Comparison of ENCODE assay signal across 14 cellular contexts in the genomic region with DNA sequence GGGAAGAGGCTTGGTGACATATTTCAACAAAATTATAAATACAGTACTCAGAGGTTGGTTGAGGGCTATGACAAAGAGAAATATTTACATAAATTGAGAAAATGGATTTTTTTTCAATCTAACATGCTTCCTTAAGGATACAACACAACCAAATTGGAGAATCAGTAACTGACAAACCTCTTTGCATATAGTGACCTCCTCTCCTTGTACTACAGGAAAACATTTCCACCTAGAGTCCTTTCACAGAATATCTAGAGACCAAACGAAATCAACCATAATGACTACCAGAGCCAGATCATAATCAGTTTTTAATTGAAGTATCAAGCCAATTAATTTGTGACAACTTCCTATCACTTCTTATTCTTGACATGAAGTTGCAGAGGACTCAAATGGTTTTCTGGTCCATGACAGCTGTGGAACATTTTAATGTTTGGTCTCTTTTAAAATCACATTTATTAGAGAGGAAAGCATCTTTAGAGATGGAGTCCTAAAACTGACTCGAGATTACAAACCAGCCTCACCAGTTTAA. TPM values are rescaled to one million over a fixed set of nuclear protein-coding genes. Genes with fewer than 3 reads are reported as not detected.
DNase-seq lines count a peak whose midpoint lies in the region; ATAC-seq and TF ChIP-seq lines count a peak whose summit lies in the region.
"Had no signal": no experiment of that assay in that cellular context is flagged by ENCODE, and none has a peak within 500 bp of the region (broad histone marks: within the 10 kb centered on the region; RNA-seq: fewer than 3 reads in every experiment).

No MANE protein-coding gene starts in this region.

- ATAC-seq in SK-N-SH treated with all-trans-retinoic acid at 6 μM for 48 hours, result no peak

- H3K4me2 ChIP-seq in SK-N-SH (peak overlapping the region; percentile 96; the same call in 1 of the 2 replicates), smooth muscle cell (peak overlapping the region; percentile 97)

- H3K9ac ChIP-seq in SK-N-SH, result peak overlapping the region; percentile 73; the same call in 1 of the 2 replicates
- no peak overlapping the region for H3K9ac ChIP-seq in smooth muscle cell (ENCODE audit: low read depth)

- H3K4me1 Mint-ChIP-seq in brain, result peaks cover 21% of the 10 kb centered on the region

- peak in 1 of 2 experiments; percentile 59; a peak in 1 of 4 replicates for TF ChIP-seq EP300 in SK-N-SH (IDR thresholded peaks at IDR 0.05; ENCODE audit: borderline replicate concordance in 1 of 2, low read depth in 1 of 2, low read length in 1 of 2)

- no peaks in the 10 kb centered on the region for H3K27me3 ChIP-seq in SK-N-SH (ENCODE audit: insufficient read depth)
- H3K27me3 ChIP-seq in smooth muscle cell (ENCODE audit: low read depth), result no peaks in the 10 kb centered on the region

- peaks cover 56% of the 10 kb centered on the region for H3K27me3 Mint-ChIP-seq in brain

- H3K9me3 Mint-ChIP-seq in brain, result peaks cover 0 to 5% (median 0%) of the 10 kb centered on the region in 5 experiments

- H3K79me2 ChIP-seq in SK-N-SH (ENCODE audit: insufficient read depth) (peaks cover 96% of the 10 kb centered on the region), smooth muscle cell (ENCODE audit: low read depth) (peaks cover 88% of the 10 kb centered on the region)

- no peak overlapping the region for H2AFZ ChIP-seq in SK-N-SH (ENCODE audit: low read depth)
- no peak overlapping the region for H2AFZ ChIP-seq in smooth muscle cell (ENCODE audit: low read depth)

- H4K20me1 ChIP-seq in SK-N-SH (ENCODE audit: insufficient read depth) (peaks cover 41% of the 10 kb centered on the region), smooth muscle cell (ENCODE audit: low read depth) (no peaks in the 10 kb centered on the region)

- peak overlapping the region; percentile 9 to 89 (median 55) for H3K4me3 Mint-ChIP-seq in brain

- peaks cover 0 to 6% of the 10 kb centered on the region in 2 experiments for H3K36me3 ChIP-seq in SK-N-SH (replicated peaks in 1 of 2; ENCODE audit: control insufficient read depth in 1 of 2, insufficient read depth in 2 of 2, low read length in 1 of 2)
- no peaks in the 10 kb centered on the region for H3K36me3 ChIP-seq in smooth muscle cell (ENCODE audit: low read depth)

- CTCF ChIA-PET in SK-N-SH (lab: Yijun Ruan, JAX), result no interaction called here

- DNase-seq in SK-N-SH (peak; percentile 32), NCI-H69 (lab: John Stamatoyannopoulos, UW) (peak; percentile 79), smooth muscle cell (lab: John Stamatoyannopoulos, UW; ENCODE audit: unreplicated experiment) (no peak), inferior parietal cortex (ENCODE audit: extremely low spot score) (no peak), SHP77 (lab: John Stamatoyannopoulos, UW) (no peak), mesenteric fat pad (ENCODE audit: low spot score) (no peak)
- DNase-seq: 8988T; H7; MM.1S; NCI-H1417 treated with DMSO at 0.1 percent for 48 hours; NK-92 treated with Interleukin-12 subunit alpha and Interleukin-12 subunit beta, amount 100 ng/mL, for 24 hours had no signal

- TF ChIP-seq CTCF in SK-N-SH (IDR thresholded peaks at IDR 0.05) (peak; percentile 34), brain (conservative IDR thresholded peaks at IDR 0.05) (no peak), smooth muscle cell (IDR thresholded peaks at IDR 0.05; ENCODE audit: borderline replicate concordance, insufficient read depth, poor library complexity, severe bottlenecking) (no peak)

- no peaks in the 10 kb centered on the region for H3K36me3 Mint-ChIP-seq in brain

- H3K4me1 ChIP-seq in SK-N-SH (ENCODE audit: control insufficient read depth in 1 of 2, insufficient read depth in 2 of 2, low read depth in 1 of 2, low read length in 1 of 2) (peaks cover 12 to 23% of the 10 kb centered on the region in 2 experiments; a peak in 3 of 4 replicates), smooth muscle cell (ENCODE audit: low read depth) (no peaks in the 10 kb centered on the region)

- H3F3A ChIP-seq in SK-N-SH (replicated peaks; ENCODE audit: insufficient read depth), result peaks cover 10% of the 10 kb centered on the region
- H3F3A ChIP-seq in smooth muscle cell (ENCODE audit: low read depth), result no peaks in the 10 kb centered on the region

- TF ChIP-seq RAD21 in SK-N-SH (IDR thresholded peaks at IDR 0.05; ENCODE audit: low read length), result peak; percentile 67

- POLR2A ChIA-PET in SK-N-SH (lab: Yijun Ruan, JAX), result interaction anchor here (0.6 kb wide), 1 partner anchor 1223 kb away, joined by 3 read pairs; no protein-coding TSS in a partner anchor

- H3K9me3 ChIP-seq in SK-N-SH (no peaks in the 10 kb centered on the region), smooth muscle cell (replicated peaks; ENCODE audit: low read depth) (no peaks in the 10 kb centered on the region)

- WGBS in SK-N-SH (ENCODE audit: low lambda C conversion rate), result 5% methylated on average over 2 of the region's 2 CpGs
- WGBS in smooth muscle cell (ENCODE audit: low lambda C conversion rate), result 70% methylated on average over 2 of the region's 2 CpGs

- H3K27ac ChIP-seq in SK-N-SH (ENCODE audit: low read depth in 2 of 2, low read length in 1 of 2) (peak overlapping the region in 1 of 2 experiments; percentile 90; a peak in 2 of 4 replicates), smooth muscle cell (ENCODE audit: low read depth) (no peak overlapping the region)
- H3K27ac ChIP-seq: C4-2B had no signal

- H3K4me3 ChIP-seq in SK-N-SH (ENCODE audit: low read depth in 2 of 2, low read length in 1 of 2), result peak overlapping the region; percentile 92 to 96; a peak in 2 of 4 replicates
- no peak overlapping the region for H3K4me3 ChIP-seq in smooth muscle cell

- H3K27ac Mint-ChIP-seq in brain, result peak overlapping the region in 1 of 5 experiments; percentile 3

- no peaks in the 10 kb centered on the region for H3K9me2 ChIP-seq in SK-N-SH

TF ChIP-seq in SK-N-SH, 30 proteins besides CTCF, POLR2A, EP300 and RAD21:
- peak; percentile 72 for TF ChIP-seq GATA2 (CRISPR knock-in tag; IDR thresholded peaks at IDR 0.05)
- no peak for TF ChIP-seq GABPA (IDR thresholded peaks at IDR 0.05; ENCODE audit: low read depth)

TF ChIP-seq in SK-N-SH treated with all-trans-retinoic acid at 6 μM for 48 hours, 23 proteins besides CTCF, POLR2A, EP300 and RAD21:
- TF ChIP-seq PPARA (CRISPR knock-in tag; IDR thresholded peaks at IDR 0.05; ENCODE audit: borderline replicate concordance) (no peak), ZNF565 (CRISPR knock-in tag; conservative IDR thresholded peaks at IDR 0.05; ENCODE audit: low read depth) (no peak), POU6F1 (CRISPR knock-in tag; IDR thresholded peaks at IDR 0.05; ENCODE audit: borderline replicate concordance, low read depth) (no peak), BACH2 (CRISPR knock-in tag; IDR thresholded peaks at IDR 0.05; ENCODE audit: borderline replicate concordance) (no peak), CSDC2 (CRISPR knock-in tag; IDR thresholded peaks at IDR 0.05) (no peak)

RNA-seq across cellular contexts. Expression of gene LINGO2, which starts 3.6 kb away (rescaled TPM):
- polyA plus RNA-seq in SK-N-SH (2012; rRNA removed) (4.3 and 7.6 TPM in 2 replicates), brain (ENCODE audit: insufficient read depth, low read depth, low replicate concordance) (5.6 TPM), smooth muscle cell (7.6 and 9.6 TPM in 2 replicates)
- polyA plus RNA-seq in SK-N-SH (2012; cell fraction: cytosol; rRNA removed), result 5.5 and 5.6 TPM in 2 replicates
- 6.4 and 13.5 TPM in 2 replicates for polyA plus RNA-seq in SK-N-SH (2012; cell fraction: nucleus; rRNA removed)
- total RNA-seq in smooth muscle cell (11.2 and 15.9 TPM in 2 replicates), mesenteric fat pad (not detected)

Comparison
In these comparisons a context has a peak if more than half of its experiments do, and no peak if none do; other contexts are left out.
1. DNase-seq: peak in SK-N-SH (single experiment) and NCI-H69 (single experiment); none in smooth muscle cell (single experiment), inferior parietal cortex (single experiment), SHP77 (0 of 2) and mesenteric fat pad (single experiment).